29 cellular contexts compared by ENCODE assay signal in genomic region chr7:144995495-144995894, GRCh38.
"Had no signal": no experiment of that assay in that cellular context is flagged by ENCODE, and none has a peak within 500 bp of the region (broad histone marks: within the 10 kb centered on the region; RNA-seq: fewer than 3 reads in every experiment).

No MANE protein-coding gene starts in this region.

- H3K4me2 ChIP-seq: hepatocyte had no signal

- H2AFZ ChIP-seq: hepatocyte had no signal

- H3K27ac ChIP-seq: colonic mucosa, coronary artery, dorsolateral prefrontal cortex, epithelial cell of prostate, esophagus muscularis mucosa, esophagus squamous epithelium, foreskin keratinocyte, gastrocnemius medialis, gastroesophageal sphincter, heart left ventricle, heart right ventricle, hepatocyte had no signal

- H3K79me2 ChIP-seq: hepatocyte had no signal

- H3K4me3 ChIP-seq: colonic mucosa, coronary artery, dorsolateral prefrontal cortex, esophagus muscularis mucosa, esophagus squamous epithelium, gastrocnemius medialis, gastroesophageal sphincter, heart left ventricle, heart right ventricle, hepatocyte had no signal

- ATAC-seq: effector memory CD8-positive, alpha-beta T cell; esophagus mucosa; foreskin keratinocyte; gastrocnemius medialis; gastroesophageal sphincter; heart left ventricle; heart right ventricle had no signal

- H3K4me1 ChIP-seq: colonic mucosa, esophagus muscularis mucosa, esophagus squamous epithelium, foreskin keratinocyte, gastrocnemius medialis, gastroesophageal sphincter, heart left ventricle, heart right ventricle had no signal

- H3K36me3 ChIP-seq: colonic mucosa, esophagus muscularis mucosa, esophagus squamous epithelium, gastrocnemius medialis, gastroesophageal sphincter, heart left ventricle, heart right ventricle had no signal

- FAIRE-seq: colon, endometrium, endothelial cell of umbilical vein, frontal cortex had no signal

- H3K9me3 ChIP-seq: colonic mucosa, gastrocnemius medialis had no signal

- H3K27me3 ChIP-seq: colonic mucosa, dorsolateral prefrontal cortex, esophagus muscularis mucosa, esophagus squamous epithelium, foreskin keratinocyte, gastrocnemius medialis, gastroesophageal sphincter, heart left ventricle, heart right ventricle, hepatocyte had no signal

- DNase-seq: colonic mucosa; cortex of kidney; dermis blood vessel endothelial cell; dorsolateral prefrontal cortex; effector CD4-positive, alpha-beta T cell; effector CD8-positive, alpha-beta T cell; effector memory CD4-positive, alpha-beta T cell; effector memory CD8-positive, alpha-beta T cell; endodermal cell; erythroblast; esophagus squamous epithelium; foreskin fibroblast; foreskin keratinocyte; foreskin melanocyte; gastrocnemius medialis; glutamatergic neuron; head of caudate nucleus; heart left ventricle; heart right ventricle had no signal
